ENCODE assay signal across 15 cellular contexts in genomic region chr12:43370299-43370698, GRCh38.
DNase-seq lines count a peak whose midpoint lies in the region; ATAC-seq and TF ChIP-seq lines count a peak whose summit lies in the region.
"Had no signal": no experiment of that assay in that cellular context is flagged by ENCODE, and none has a peak within 500 bp of the region (broad histone marks: within the 10 kb centered on the region; RNA-seq: fewer than 3 reads in every experiment).

No MANE protein-coding gene starts in this region.

- 23 to 46% methylated on average over 1 of the region's 1 CpG for WGBS in GM23248 (ENCODE audit: low coverage in 1 of 2, low lambda C conversion rate in 2 of 2, missing lambda C conversion rate in 2 of 2), 2 experiments
- WGBS in mesenchymal stem cell, result 20% methylated on average over 1 of the region's 1 CpG

- H3K36me3 ChIP-seq in GM23248 (ENCODE audit: low read depth) (no peaks in the 10 kb centered on the region), brain microvascular endothelial cell (replicated peaks) (no peaks in the 10 kb centered on the region), mesenchymal stem cell (ENCODE audit: control insufficient read depth in 1 of 2, insufficient read depth in 2 of 2, low read depth in 1 of 2, low read length in 2 of 2) (no peaks in the 10 kb centered on the region)
- H3K36me3 ChIP-seq: HAP-1, prostate gland had no signal

- no peak overlapping the region for H2AFZ ChIP-seq in GM23248
- H2AFZ ChIP-seq in mesenchymal stem cell (ENCODE audit: low read depth, low read length), result no peak overlapping the region

- H2AK5ac ChIP-seq in mesenchymal stem cell (ENCODE audit: low read length, severe bottlenecking), result no peak overlapping the region

- H2BK120ac ChIP-seq in mesenchymal stem cell (ENCODE audit: low read depth, low read length), result no peak overlapping the region

- no peak overlapping the region for H4K8ac ChIP-seq in mesenchymal stem cell (ENCODE audit: low read length)

- H3K4me3 ChIP-seq in GM23248 (no peak overlapping the region), NB4 (ENCODE audit: low read depth, low read length) (no peak overlapping the region), brain microvascular endothelial cell (ENCODE audit: low read depth, low read length) (no peak overlapping the region), mesenchymal stem cell (ENCODE audit: insufficient read depth in 1 of 2, low read depth in 1 of 2, low read length in 2 of 2) (no peak overlapping the region)
- H3K4me3 ChIP-seq: coronary artery, HAP-1, prostate gland had no signal

- no peak for TF ChIP-seq CTCF in NB4 (IDR thresholded peaks at IDR 0.05; ENCODE audit: low read depth, low read length)
- TF ChIP-seq CTCF in brain microvascular endothelial cell (IDR thresholded peaks at IDR 0.05; ENCODE audit: low read depth, low read length, missing control alignments), result no peak

- DNase-seq in GM23248, result peak; percentile 63
- DNase-seq in NB4 (ENCODE audit: low read depth), result peak; percentile 16
- peak; percentile 63 for DNase-seq in brain microvascular endothelial cell
- peak; percentile 43 for DNase-seq in mesenchymal stem cell
- DNase-seq in NCI-H1105 treated with DMSO at 0.1 percent for 48 hours (lab: John Stamatoyannopoulos, UW), result no peak
- no peak for DNase-seq in NCI-H146 treated with DMSO at 0.1 percent for 48 hours (lab: John Stamatoyannopoulos, UW; ENCODE audit: unreplicated experiment)
- no peak for DNase-seq in pons (ENCODE audit: low spot score)
- DNase-seq: activated CD4-positive, alpha-beta memory T cell treated with anti-CD3 and anti-CD28 coated beads for 36 hours; NCI-H1048; NCI-H748 treated with DMSO at 0.1 percent for 48 hours; T-helper 17 cell had no signal

- no peak overlapping the region for H3K27ac ChIP-seq in GM23248
- no peak overlapping the region for H3K27ac ChIP-seq in brain microvascular endothelial cell
- no peak overlapping the region for H3K27ac ChIP-seq in mesenchymal stem cell (ENCODE audit: low read length, poor library complexity, severe bottlenecking)
- H3K27ac ChIP-seq: coronary artery, prostate gland had no signal

- no peak overlapping the region for H2BK12ac ChIP-seq in mesenchymal stem cell (ENCODE audit: low read length in 2 of 2)

- H3K9me3 ChIP-seq in GM23248 (ENCODE audit: low read depth), result no peaks in the 10 kb centered on the region
- H3K9me3 ChIP-seq in mesenchymal stem cell (ENCODE audit: control insufficient read depth, low read length), result no peaks in the 10 kb centered on the region
- H3K9me3 ChIP-seq: HAP-1, prostate gland had no signal

- no peaks in the 10 kb centered on the region for H3K79me1 ChIP-seq in mesenchymal stem cell (replicated peaks; ENCODE audit: low read length, poor library complexity, severe bottlenecking)

- H3K4me2 ChIP-seq in GM23248 (ENCODE audit: unreplicated experiment) (no peak overlapping the region), mesenchymal stem cell (ENCODE audit: low read length, poor library complexity, severe bottlenecking) (no peak overlapping the region)

- H3K27me3 ChIP-seq in GM23248 (replicated peaks; ENCODE audit: insufficient read depth) (no peaks in the 10 kb centered on the region), brain microvascular endothelial cell (replicated peaks) (no peaks in the 10 kb centered on the region), mesenchymal stem cell (ENCODE audit: control insufficient read depth in 1 of 2, insufficient read depth in 1 of 2, low read length in 2 of 2) (no peaks in the 10 kb centered on the region)

- H3K4me1 ChIP-seq in GM23248 (ENCODE audit: insufficient read depth), result peaks cover 9% of the 10 kb centered on the region
- no peaks in the 10 kb centered on the region for H3K4me1 ChIP-seq in mesenchymal stem cell (ENCODE audit: control insufficient read depth, insufficient read depth, low read depth, low read length)
- H3K4me1 ChIP-seq: HAP-1, prostate gland had no signal

- in situ Hi-C loops in GM23248 (cut with MboI) (no loop called here), brain microvascular endothelial cell (cut with HindIII; ENCODE audit: low pct_ligation_motif_present, low sequenced_read_pairs) (no loop called here)

- H2BK5ac ChIP-seq in mesenchymal stem cell (ENCODE audit: low read depth, low read length, poor library complexity, severe bottlenecking), result no peak overlapping the region

- H3K79me2 ChIP-seq in GM23248 (ENCODE audit: insufficient read depth), result no peaks in the 10 kb centered on the region

- H3K9me2 ChIP-seq in GM23248 (ENCODE audit: insufficient read depth), result no peaks in the 10 kb centered on the region

- H3K4ac ChIP-seq in mesenchymal stem cell (ENCODE audit: low read depth in 1 of 2, low read length in 2 of 2), result no peak overlapping the region

- H4K91ac ChIP-seq in mesenchymal stem cell (ENCODE audit: low read length), result no peak overlapping the region

- ATAC-seq in GM18520 (IDR thresholded peaks at IDR 0.05; ENCODE audit: unreplicated experiment), result no peak
- ATAC-seq: T-helper 17 cell had no signal

- H3K23ac ChIP-seq in mesenchymal stem cell (ENCODE audit: low read length in 2 of 2), result no peak overlapping the region

- no peaks in the 10 kb centered on the region for H4K20me1 ChIP-seq in GM23248 (ENCODE audit: insufficient read depth)

- H3K9ac ChIP-seq in GM23248 (no peak overlapping the region), mesenchymal stem cell (ENCODE audit: low read length) (no peak overlapping the region)

- no peak for TF ChIP-seq POLR2A in NB4 (IDR thresholded peaks at IDR 0.05; ENCODE audit: extremely low read depth, insufficient read length)

- no peak overlapping the region for H3K14ac ChIP-seq in mesenchymal stem cell (ENCODE audit: low read length in 2 of 2)

- no peaks in the 10 kb centered on the region for H3F3A ChIP-seq in GM23248 (ENCODE audit: insufficient read depth)

- H3K18ac ChIP-seq in mesenchymal stem cell (ENCODE audit: low read depth in 1 of 2, low read length in 2 of 2), result no peak overlapping the region

- no peak overlapping the region for H2BK15ac ChIP-seq in mesenchymal stem cell (ENCODE audit: low read depth, poor library complexity, severe bottlenecking)

Comparison
In these comparisons a context has a peak if more than half of its experiments do, and no peak if none do; other contexts are left out.
1. DNase-seq: peak in GM23248 (single experiment), NB4 (single experiment), brain microvascular endothelial cell (single experiment) and mesenchymal stem cell (single experiment); none in NCI-H1105 treated with DMSO at 0.1 percent for 48 hours (single experiment), NCI-H146 treated with DMSO at 0.1 percent for 48 hours (single experiment) and pons (single experiment).